Comparison of ENCODE assay signal across 8 cellular contexts in genomic region chr1:156295391-156295947, GRCh38. TPM values are rescaled to one million over a fixed set of nuclear protein-coding genes. Genes with fewer than 3 reads are reported as not detected.
DNase-seq lines count a peak whose midpoint lies in the region; ATAC-seq and TF ChIP-seq lines count a peak whose summit lies in the region.

A gene with protein sequence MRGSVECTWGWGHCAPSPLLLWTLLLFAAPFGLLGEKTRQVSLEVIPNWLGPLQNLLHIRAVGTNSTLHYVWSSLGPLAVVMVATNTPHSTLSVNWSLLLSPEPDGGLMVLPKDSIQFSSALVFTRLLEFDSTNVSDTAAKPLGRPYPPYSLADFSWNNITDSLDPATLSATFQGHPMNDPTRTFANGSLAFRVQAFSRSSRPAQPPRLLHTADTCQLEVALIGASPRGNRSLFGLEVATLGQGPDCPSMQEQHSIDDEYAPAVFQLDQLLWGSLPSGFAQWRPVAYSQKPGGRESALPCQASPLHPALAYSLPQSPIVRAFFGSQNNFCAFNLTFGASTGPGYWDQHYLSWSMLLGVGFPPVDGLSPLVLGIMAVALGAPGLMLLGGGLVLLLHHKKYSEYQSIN (minus strand): TSS chr1:156295679. CDS start chr1:156295645, 34 bp downstream.

- H3K9me3 ChIP-seq in skeletal muscle tissue (ENCODE audit: control insufficient read depth in 3 of 3, low read length in 3 of 3), result no peaks in the 10 kb centered on the region

- H3K4me3 Mint-ChIP-seq in activated B cell treated with CpG ODN at 0.5 μM for 24 hours, result peak within 1 kb of the TSS; percentile 87

- no peaks in the 10 kb centered on the region for H3K27me3 Mint-ChIP-seq in activated B cell treated with CpG ODN at 0.5 μM for 24 hours

- intact Hi-C loops in activated B cell treated with CpG ODN at 0.5 μM for 24 hours (cut with micrococcal nuclease), result loop anchor here (1.0 to 5.0 kb wide), 2 partner anchors 13 to 42 kb away; partner anchors contain the start of genes CCT3, SMG5 and TSACC

- H3K4me3 ChIP-seq in skeletal muscle tissue (ENCODE audit: low read length in 3 of 3), result peak within 1 kb of the TSS; percentile 82 to 95 (median 91)

- H3K9me3 Mint-ChIP-seq in activated B cell treated with CpG ODN at 0.5 μM for 24 hours, result no peaks in the 10 kb centered on the region

- DNase-seq in SIG-M5 treated with dmso at 0.1 percent for 504 hours (lab: John Stamatoyannopoulos, UW; ENCODE audit: unreplicated experiment) (peak; percentile 22), SIG-M5 (lab: John Stamatoyannopoulos, UW) (no peak), NCI-H1930 (lab: John Stamatoyannopoulos, UW) (peak; percentile 16 to 30), activated B cell treated with CpG ODN at 0.5 μM for 24 hours (peak; percentile 28), cerebellum (ENCODE audit: low spot score) (peak; percentile 70), iris pigment epithelial cell (ENCODE audit: low read depth) (peak; percentile 70)

- POLR2A ChIA-PET in activated B cell treated with CpG ODN at 0.5 μM for 24 hours (lab: Charles Lee), result interaction anchor here (0.7 to 0.9 kb wide), 2 partner anchors 13 to 24 kb away, joined by 3 to 8 read pairs; partner anchors contain the start of gene SMG5

- peak within 1 kb of the TSS; percentile 32 for H3K27ac ChIP-seq in skeletal muscle tissue (ENCODE audit: low read depth, low read length)

- TF ChIP-seq CTCF in activated B cell treated with CpG ODN at 0.5 μM for 24 hours (IDR thresholded peaks at IDR 0.05), result no peak

- H3K9ac ChIP-seq in skeletal muscle tissue (ENCODE audit: low read depth in 1 of 3, low read length in 3 of 3), result peak within 1 kb of the TSS; percentile 82 to 94 (median 92)

- H3K27me3 ChIP-seq in skeletal muscle tissue (ENCODE audit: control insufficient read depth in 3 of 3, insufficient read depth in 3 of 3, low read length in 3 of 3), result no peaks in the 10 kb centered on the region

- peaks cover 16 to 29% (median 17%) of the 10 kb centered on the region in 3 donors for H3K4me1 ChIP-seq in skeletal muscle tissue (ENCODE audit: control insufficient read depth in 3 of 3, insufficient read depth in 3 of 3, low read length in 3 of 3)

- H3K27ac Mint-ChIP-seq in activated B cell treated with CpG ODN at 0.5 μM for 24 hours, result peak within 1 kb of the TSS; percentile 46

- peaks cover 0 to 11% (median 7%) of the 10 kb centered on the region in 3 donors for H3K36me3 ChIP-seq in skeletal muscle tissue (ENCODE audit: control insufficient read depth in 3 of 3, insufficient read depth in 3 of 3, low read length in 3 of 3)

- peaks cover 21% of the 10 kb centered on the region for H3K4me1 Mint-ChIP-seq in activated B cell treated with CpG ODN at 0.5 μM for 24 hours

- ATAC-seq in activated B cell treated with CpG ODN at 0.5 μM for 24 hours (ENCODE audit: low read depth) (peak; percentile 56), HG03520 (IDR thresholded peaks at IDR 0.05; ENCODE audit: unreplicated experiment) (no peak)

- H3K36me3 Mint-ChIP-seq in activated B cell treated with CpG ODN at 0.5 μM for 24 hours (ENCODE audit: low read depth), result peaks cover 2% of the 10 kb centered on the region

- CTCF ChIA-PET in activated B cell treated with CpG ODN at 0.5 μM for 24 hours (lab: Charles Lee), result interaction anchor here (1.0 kb wide), 1 partner anchor 24 kb away, joined by 5 read pairs; no protein-coding TSS in a partner anchor

RNA-seq across cellular contexts. Expression of the gene that starts here (rescaled TPM):
- total RNA-seq in activated B cell treated with CpG ODN at 0.5 μM for 24 hours (15.9 and 16.8 TPM in 2 replicates), cerebellum (10.3 TPM), skeletal muscle tissue (20.4 TPM)
